Comparison of ENCODE assay signal across 25 cellular contexts in genomic region chr11:117915672-117916235, GRCh38. TPM values are rescaled to one million over a fixed set of nuclear protein-coding genes. Genes with fewer than 3 reads are reported as not detected.
"Had no signal": no experiment of that assay in that cellular context is flagged by ENCODE, and none has a peak within 500 bp of the region (broad histone marks: within the 10 kb centered on the region; RNA-seq: fewer than 3 reads in every experiment).

No MANE protein-coding gene starts in this region.

- H3K9me3 ChIP-seq: colonic mucosa, gastrocnemius medialis, left lung, prostate gland, right atrium auricular region, vagina had no signal

- H3K9me3 Mint-ChIP-seq: activated CD4-positive, alpha-beta memory T cell treated with anti-CD3 and anti-CD28 coated beads, Interleukin-2, amount 10 ng/mL, durations not matched to agents 7 days and 5 days; activated naive CD4-positive, alpha-beta T cell treated with anti-CD3 and anti-CD28 coated beads, Interleukin-2, amount 50 U/mL, for 72 hours; activated T-cell treated with anti-CD3 and anti-CD28 coated beads, Interleukin-2, amount 50 U/mL, for 72 hours; neural progenitor cell; stimulated activated naive CD8-positive, alpha-beta T cell treated with anti-CD3 and anti-CD28 coated beads, Interleukin-15, amount 100 ng/mL, for 72 hours had no signal

- H2AFZ ChIP-seq: neural progenitor cell had no signal

- H3K27ac Mint-ChIP-seq: activated CD4-positive, alpha-beta memory T cell treated with anti-CD3 and anti-CD28 coated beads, Interleukin-2, amount 10 ng/mL, durations not matched to agents 7 days and 5 days; activated naive CD4-positive, alpha-beta T cell treated with anti-CD3 and anti-CD28 coated beads, Interleukin-2, amount 50 U/mL, for 72 hours; activated T-cell treated with anti-CD3 and anti-CD28 coated beads, Interleukin-2, amount 50 U/mL, for 72 hours had no signal

- DNase-seq: activated CD4-positive, alpha-beta memory T cell treated with anti-CD3 and anti-CD28 coated beads, Interleukin-2, amount 10 ng/mL, durations not matched to agents 7 days and 5 days; activated CD4-positive, alpha-beta T cell treated with anti-CD3 and anti-CD28 coated beads for 48 hours; activated CD4-positive, CD25-positive, alpha-beta regulatory T cell; activated gamma-delta T cell treated with Interleukin-2 at 50 U/mL for 16 hours; activated T-cell treated with anti-CD3 and anti-CD28 coated beads, Interleukin-2, amount 50 U/mL, for 72 hours; amniotic stem cell; colonic mucosa; effector CD4-positive, alpha-beta T cell; gastrocnemius medialis; kidney; stimulated activated CD4-positive, alpha-beta T cell treated with anti-CD3 and anti-CD28 coated beads, Interleukin-15, amount 100 ng/mL, for 24 hours; stimulated activated CD4-positive, alpha-beta T cell treated with anti-CD3 and anti-CD28 coated beads, Interleukin-2, amount 100 ng/mL, for 48 hours; stimulated activated naive CD8-positive, alpha-beta T cell treated with anti-CD3 and anti-CD28 coated beads, Interleukin-15, amount 100 ng/mL, for 72 hours; trophoblast cell had no signal

- H3K27me3 ChIP-seq: colonic mucosa, left lung, neural progenitor cell, right atrium auricular region, vagina had no signal

- H3K27me3 Mint-ChIP-seq: stimulated activated naive CD8-positive, alpha-beta T cell treated with anti-CD3 and anti-CD28 coated beads, Interleukin-15, amount 100 ng/mL, for 72 hours had no signal

- H3K4me1 ChIP-seq: colonic mucosa, gastrocnemius medialis, left lung, prostate gland, right atrium auricular region, vagina had no signal

- H3K9ac ChIP-seq: neural progenitor cell had no signal

- H3K36me3 Mint-ChIP-seq: activated naive CD4-positive, alpha-beta T cell treated with anti-CD3 and anti-CD28 coated beads, Interleukin-2, amount 50 U/mL, for 72 hours; neural progenitor cell had no signal

- H3K36me3 ChIP-seq: colonic mucosa, gastrocnemius medialis, left lung, neural progenitor cell, prostate gland, right atrium auricular region, vagina had no signal

- ATAC-seq: activated naive CD4-positive, alpha-beta T cell treated with anti-CD3 and anti-CD28 coated beads, Interleukin-2, amount 50 U/mL, for 72 hours; activated T-cell treated with anti-CD3 and anti-CD28 coated beads, Interleukin-2, amount 50 U/mL, for 72 hours; esophagus mucosa; gastrocnemius medialis; left lung; stimulated activated naive CD8-positive, alpha-beta T cell treated with anti-CD3 and anti-CD28 coated beads, Interleukin-15, amount 100 ng/mL, for 72 hours had no signal

- H3K4me3 ChIP-seq: colonic mucosa, gastrocnemius medialis, left lung, neural progenitor cell, prostate gland, right atrium auricular region, skin epidermis, vagina had no signal

- H3K4me3 Mint-ChIP-seq: activated CD4-positive, alpha-beta memory T cell treated with anti-CD3 and anti-CD28 coated beads, Interleukin-2, amount 10 ng/mL, durations not matched to agents 7 days and 5 days; activated T-cell treated with anti-CD3 and anti-CD28 coated beads, Interleukin-2, amount 50 U/mL, for 72 hours; neural progenitor cell; stimulated activated naive CD8-positive, alpha-beta T cell treated with anti-CD3 and anti-CD28 coated beads, Interleukin-15, amount 100 ng/mL, for 72 hours had no signal

- H3K27ac ChIP-seq: colonic mucosa, gastrocnemius medialis, left lung, neural progenitor cell, prostate gland, right atrium auricular region, skin epidermis, vagina had no signal

RNA-seq across cellular contexts. Expression of gene TMPRSS13, which starts 13.4 kb away (rescaled TPM):
- total RNA-seq: gastrocnemius medialis, lung microvascular endothelial cell, myocyte, osteocyte, right atrium auricular region had no signal

RNA-seq across cellular contexts. Expression of gene FXYD6, which starts 39.3 kb away (rescaled TPM):
- total RNA-seq: activated CD4-positive, alpha-beta memory T cell treated with anti-CD3 and anti-CD28 coated beads, Interleukin-2, amount 10 ng/mL, durations not matched to agents 7 days and 5 days had no signal
